In the genomic region with DNA sequence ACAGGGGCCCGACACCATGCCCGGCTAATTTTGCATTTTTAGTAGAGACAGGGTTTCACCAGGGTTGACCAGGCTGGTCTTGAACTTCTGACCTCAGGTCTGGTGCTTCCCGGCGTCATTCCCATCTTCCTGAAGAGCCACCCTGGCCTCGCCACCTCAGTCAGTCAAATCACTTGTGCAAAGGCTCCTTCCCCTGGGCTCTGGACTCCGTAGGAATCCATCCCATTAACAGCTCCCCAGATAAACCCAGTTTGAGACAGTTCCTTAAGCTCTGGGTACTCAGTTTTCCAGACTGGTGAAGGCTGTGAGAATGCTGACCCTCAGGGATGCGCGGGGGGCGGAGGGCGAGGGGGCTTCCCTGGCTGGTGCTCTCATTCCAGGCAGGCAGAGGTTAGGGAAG, we compare ENCODE assay signal across 23 cellular contexts. TPM values are rescaled to one million over a fixed set of nuclear protein-coding genes. Genes with fewer than 3 reads are reported as not detected.
"Had no signal": no experiment of that assay in that cellular context is flagged by ENCODE, and none has a peak within 500 bp of the region (broad histone marks: within the 10 kb centered on the region; RNA-seq: fewer than 3 reads in every experiment).

No MANE protein-coding gene starts in this region.

- H3K9me3 ChIP-seq: ascending aorta, gastroesophageal sphincter, lower lobe of right lung, pancreas, psoas muscle, tibial artery had no signal

- H3K36me3 Mint-ChIP-seq: activated naive CD4-positive, alpha-beta T cell treated with anti-CD3 and anti-CD28 coated beads, Interleukin-2, amount 10 ng/mL, durations not matched to agents 7 days and 5 days; immature natural killer cell; naive B cell had no signal

- H3K36me3 ChIP-seq: ascending aorta, gastroesophageal sphincter, lower lobe of right lung, pancreas, tibial artery had no signal

- H3K27ac ChIP-seq: ascending aorta, dorsolateral prefrontal cortex, gastroesophageal sphincter, lower lobe of right lung, pancreas, psoas muscle, tibial artery had no signal

- ATAC-seq: activated CD4-positive, alpha-beta T cell treated with anti-CD3 and anti-CD28 coated beads for 36 hours; effector memory CD8-positive, alpha-beta T cell; gastroesophageal sphincter had no signal

- H3K4me3 Mint-ChIP-seq: activated B cell treated with CpG ODN at 0.5 μM for 24 hours; activated CD4-positive, alpha-beta T cell treated with anti-CD3 and anti-CD28 coated beads for 36 hours; activated naive CD4-positive, alpha-beta T cell treated with anti-CD3 and anti-CD28 coated beads, Interleukin-2, amount 10 ng/mL, durations not matched to agents 7 days and 5 days; stimulated activated naive CD8-positive, alpha-beta T cell treated with anti-CD3 and anti-CD28 coated beads, Interleukin-15, Interleukin-2, amounts not matched to agents 100 ng/mL and 50 ng/mL, for 24 hours; T-helper 1 cell treated with Interleukin-12 subunit alpha and Interleukin-12 subunit beta and Interleukin-4 antibody, amounts not matched to agents 30 μg/mL and 1 μg/mL, for 36 hours had no signal

- H3K9me3 Mint-ChIP-seq: activated B cell treated with CpG ODN at 0.5 μM for 24 hours; activated naive CD4-positive, alpha-beta T cell treated with anti-CD3 and anti-CD28 coated beads, Interleukin-2, amount 10 ng/mL, durations not matched to agents 7 days and 5 days; effector memory CD8-positive, alpha-beta T cell; stimulated activated naive CD8-positive, alpha-beta T cell treated with anti-CD3 and anti-CD28 coated beads, Interleukin-15, Interleukin-2, amounts not matched to agents 100 ng/mL and 50 ng/mL, for 24 hours; T-helper 1 cell treated with Interleukin-12 subunit alpha and Interleukin-12 subunit beta and Interleukin-4 antibody, amounts not matched to agents 30 μg/mL and 1 μg/mL, for 36 hours had no signal

- H3K27ac Mint-ChIP-seq: activated B cell treated with CpG ODN at 0.5 μM for 24 hours; activated CD4-positive, alpha-beta T cell treated with anti-CD3 and anti-CD28 coated beads for 36 hours; activated naive CD4-positive, alpha-beta T cell treated with anti-CD3 and anti-CD28 coated beads, Interleukin-2, amount 10 ng/mL, durations not matched to agents 7 days and 5 days; effector memory CD8-positive, alpha-beta T cell; immature natural killer cell; naive B cell; stimulated activated naive CD8-positive, alpha-beta T cell treated with anti-CD3 and anti-CD28 coated beads, Interleukin-15, Interleukin-2, amounts not matched to agents 100 ng/mL and 50 ng/mL, for 24 hours; T-helper 1 cell treated with Interleukin-12 subunit alpha and Interleukin-12 subunit beta and Interleukin-4 antibody, amounts not matched to agents 30 μg/mL and 1 μg/mL, for 36 hours had no signal

- DNase-seq: activated B cell treated with CpG ODN at 0.5 μM for 24 hours; activated CD4-positive, alpha-beta T cell treated with anti-CD3 and anti-CD28 coated beads for 36 hours; activated CD4-positive, alpha-beta T cell treated with anti-CD3 and anti-CD28 coated beads, Interleukin-2, amount 50 U/mL, for 48 hours; activated effector memory CD4-positive, alpha-beta T cell treated with anti-CD3 and anti-CD28 coated beads, Interleukin-2, amount 50 U/mL, for 16 hours; activated naive CD4-positive, alpha-beta T cell treated with anti-CD3 and anti-CD28 coated beads, Interleukin-2, amount 10 ng/mL, durations not matched to agents 7 days and 5 days; activated T-cell treated with anti-CD3 and anti-CD28 coated beads for 4 hours; central memory CD4-positive, alpha-beta T cell; dorsolateral prefrontal cortex; effector memory CD8-positive, alpha-beta T cell; head of caudate nucleus; immature natural killer cell; lower lobe of right lung; naive B cell; pancreas; psoas muscle; right cardiac atrium; substantia nigra; T1000; tibial artery had no signal

RNA-seq across cellular contexts. Expression of gene MRM1, which starts 39.5 kb away (rescaled TPM):
- total RNA-seq: ascending aorta had no signal
